1 cellular context compared by ENCODE assay signal in the genomic region with DNA sequence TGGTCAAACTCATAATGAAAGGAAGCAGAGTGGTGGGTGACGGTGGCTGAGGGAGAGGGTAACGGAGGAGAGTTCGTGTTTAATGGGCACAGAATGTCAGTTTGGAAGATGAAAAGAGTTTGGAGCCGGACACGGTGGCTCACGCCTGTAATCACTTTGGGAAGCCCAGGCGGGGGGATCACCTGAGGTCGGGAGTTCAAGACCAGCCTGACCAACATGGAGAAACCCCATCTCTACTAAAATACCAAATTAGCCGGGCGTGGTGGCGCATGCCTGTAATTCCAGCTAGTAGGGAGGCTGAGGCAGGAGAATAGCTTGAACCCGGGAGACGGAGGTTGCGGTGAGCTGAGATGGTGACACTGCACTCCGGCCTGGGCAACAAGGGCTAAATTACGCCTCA.
TF ChIP-seq lines count a peak whose summit lies in the region.

No MANE protein-coding gene starts in this region.

TF ChIP-seq in HEK293, 187 proteins besides CTCF, POLR2A, EP300 and RAD21 (continued from another document):
- TF ChIP-seq, protein P1, sequence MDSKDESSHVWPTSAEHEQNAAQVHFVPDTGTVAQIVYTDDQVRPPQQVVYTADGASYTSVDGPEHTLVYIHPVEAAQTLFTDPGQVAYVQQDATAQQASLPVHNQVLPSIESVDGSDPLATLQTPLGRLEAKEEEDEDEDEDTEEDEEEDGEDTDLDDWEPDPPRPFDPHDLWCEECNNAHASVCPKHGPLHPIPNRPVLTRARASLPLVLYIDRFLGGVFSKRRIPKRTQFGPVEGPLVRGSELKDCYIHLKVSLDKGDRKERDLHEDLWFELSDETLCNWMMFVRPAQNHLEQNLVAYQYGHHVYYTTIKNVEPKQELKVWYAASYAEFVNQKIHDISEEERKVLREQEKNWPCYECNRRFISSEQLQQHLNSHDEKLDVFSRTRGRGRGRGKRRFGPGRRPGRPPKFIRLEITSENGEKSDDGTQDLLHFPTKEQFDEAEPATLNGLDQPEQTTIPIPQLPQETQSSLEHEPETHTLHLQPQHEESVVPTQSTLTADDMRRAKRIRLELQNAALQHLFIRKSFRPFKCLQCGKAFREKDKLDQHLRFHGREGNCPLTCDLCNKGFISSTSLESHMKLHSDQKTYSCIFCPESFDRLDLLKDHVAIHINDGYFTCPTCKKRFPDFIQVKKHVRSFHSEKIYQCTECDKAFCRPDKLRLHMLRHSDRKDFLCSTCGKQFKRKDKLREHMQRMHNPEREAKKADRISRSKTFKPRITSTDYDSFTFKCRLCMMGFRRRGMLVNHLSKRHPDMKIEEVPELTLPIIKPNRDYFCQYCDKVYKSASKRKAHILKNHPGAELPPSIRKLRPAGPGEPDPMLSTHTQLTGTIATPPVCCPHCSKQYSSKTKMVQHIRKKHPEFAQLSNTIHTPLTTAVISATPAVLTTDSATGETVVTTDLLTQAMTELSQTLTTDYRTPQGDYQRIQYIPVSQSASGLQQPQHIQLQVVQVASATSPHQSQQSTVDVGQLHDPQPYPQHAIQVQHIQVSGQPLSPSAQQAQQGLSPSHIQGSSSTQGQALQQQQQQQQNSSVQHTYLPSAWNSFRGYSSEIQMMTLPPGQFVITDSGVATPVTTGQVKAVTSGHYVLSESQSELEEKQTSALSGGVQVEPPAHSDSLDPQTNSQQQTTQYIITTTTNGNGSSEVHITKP (tag by site-specific recombination; IDR thresholded peaks at IDR 0.05) = no peak
- TF ChIP-seq ZNF184 (tag by site-specific recombination; IDR thresholded peaks at IDR 0.05) = no peak
- TF ChIP-seq, protein P2, sequence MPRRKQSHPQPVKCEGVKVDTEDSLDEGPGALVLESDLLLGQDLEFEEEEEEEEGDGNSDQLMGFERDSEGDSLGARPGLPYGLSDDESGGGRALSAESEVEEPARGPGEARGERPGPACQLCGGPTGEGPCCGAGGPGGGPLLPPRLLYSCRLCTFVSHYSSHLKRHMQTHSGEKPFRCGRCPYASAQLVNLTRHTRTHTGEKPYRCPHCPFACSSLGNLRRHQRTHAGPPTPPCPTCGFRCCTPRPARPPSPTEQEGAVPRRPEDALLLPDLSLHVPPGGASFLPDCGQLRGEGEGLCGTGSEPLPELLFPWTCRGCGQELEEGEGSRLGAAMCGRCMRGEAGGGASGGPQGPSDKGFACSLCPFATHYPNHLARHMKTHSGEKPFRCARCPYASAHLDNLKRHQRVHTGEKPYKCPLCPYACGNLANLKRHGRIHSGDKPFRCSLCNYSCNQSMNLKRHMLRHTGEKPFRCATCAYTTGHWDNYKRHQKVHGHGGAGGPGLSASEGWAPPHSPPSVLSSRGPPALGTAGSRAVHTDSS (tag by site-specific recombination; IDR thresholded peaks at IDR 0.05) = no peak
- no peak for TF ChIP-seq ZNF335 (tag by site-specific recombination; conservative IDR thresholded peaks at IDR 0.05)
